ENCODE assay signal across 11 cellular contexts in genomic region chr17:21029515-21029914, GRCh38. TPM values are rescaled to one million over a fixed set of nuclear protein-coding genes. Genes with fewer than 3 reads are reported as not detected.
DNase-seq lines count a peak whose midpoint lies in the region; ATAC-seq, FAIRE-seq and TF ChIP-seq lines count a peak whose summit lies in the region.
"Had no signal": no experiment of that assay in that cellular context is flagged by ENCODE, and none has a peak within 500 bp of the region (broad histone marks: within the 10 kb centered on the region; RNA-seq: fewer than 3 reads in every experiment).

No MANE protein-coding gene starts in this region.

- H3K9ac ChIP-seq in astrocyte (ENCODE audit: low read length) = peak overlapping the region; percentile 11

- H3K4me1 ChIP-seq in cardiac muscle cell (ENCODE audit: low read depth) = peaks cover 35% of the 10 kb centered on the region
- H3K4me1 ChIP-seq in heart right ventricle = peaks cover 22 to 83% (median 70%) of the 10 kb centered on the region in 9 donors
- peaks cover 43% of the 10 kb centered on the region for H3K4me1 ChIP-seq in astrocyte (ENCODE audit: insufficient read depth, low read length)
- peaks cover 0 to 88% (median 57%) of the 10 kb centered on the region in 4 donors for H3K4me1 ChIP-seq in tibial artery

- ATAC-seq in heart right ventricle (no peak), GM18909 (IDR thresholded peaks at IDR 0.05; ENCODE audit: poor library complexity, unreplicated experiment) (no peak)
- ATAC-seq: Right ventricle myocardium inferior had no signal

- no peaks in the 10 kb centered on the region for H3K9me3 ChIP-seq in cardiac muscle cell (ENCODE audit: low read depth)
- no peaks in the 10 kb centered on the region for H3K9me3 ChIP-seq in heart right ventricle
- H3K9me3 ChIP-seq in astrocyte (ENCODE audit: insufficient read depth, low read depth, low read length) = no peaks in the 10 kb centered on the region
- no peaks in the 10 kb centered on the region for H3K9me3 ChIP-seq in tibial artery

- H3K4me2 ChIP-seq in astrocyte (ENCODE audit: low read length) = peak overlapping the region; percentile 66

- H3K9me3 Mint-ChIP-seq in astrocyte (ENCODE audit: unreplicated experiment) = no peaks in the 10 kb centered on the region

- H3K36me3 Mint-ChIP-seq in astrocyte (ENCODE audit: low read depth, unreplicated experiment) = peaks cover 9% of the 10 kb centered on the region

- H3K27me3 Mint-ChIP-seq in astrocyte (ENCODE audit: low read depth, unreplicated experiment) = no peaks in the 10 kb centered on the region

- H3K27me3 ChIP-seq in cardiac muscle cell (no peaks in the 10 kb centered on the region), heart right ventricle (no peaks in the 10 kb centered on the region), astrocyte (ENCODE audit: insufficient read depth, low read length) (no peaks in the 10 kb centered on the region), tibial artery (no peaks in the 10 kb centered on the region)

- peak overlapping the region; percentile 30 for H3K27ac ChIP-seq in cardiac muscle cell
- H3K27ac ChIP-seq in heart right ventricle = peak overlapping the region in 2 of 10 donors; percentile 13 to 51
- H3K27ac ChIP-seq in astrocyte (ENCODE audit: low read depth, low read length) = peak overlapping the region; percentile 50
- H3K27ac ChIP-seq in tibial artery = peak overlapping the region; percentile 18 to 60
- H3K27ac ChIP-seq: HL-60 had no signal

- intact Hi-C loops in heart right ventricle (cut with DNase I) (loop anchor here in 1 of 10 donors (10.0 kb wide), 2 partner anchors 55 to 175 kb away; no protein-coding TSS in a partner anchor), tibial artery (cut with DNase I; ENCODE audit: low total_unique reads) (no loop called here)

- no peak overlapping the region for H2AFZ ChIP-seq in astrocyte (ENCODE audit: low read depth, low read length)

- FAIRE-seq in astrocyte (lab: Jason Lieb, UNC) = no peak
- FAIRE-seq: G401.6 had no signal

- peaks cover 29% of the 10 kb centered on the region for H3K36me3 ChIP-seq in cardiac muscle cell
- peaks cover 0 to 49% (median 30%) of the 10 kb centered on the region in 9 donors for H3K36me3 ChIP-seq in heart right ventricle
- peaks cover 27% of the 10 kb centered on the region for H3K36me3 ChIP-seq in astrocyte (ENCODE audit: insufficient read depth, low read length)
- peaks cover 26 to 37% (median 33%) of the 10 kb centered on the region in 3 donors for H3K36me3 ChIP-seq in tibial artery

- H3K4me3 Mint-ChIP-seq in astrocyte (ENCODE audit: unreplicated experiment) = no peak overlapping the region

- 9 to 19% methylated on average over 2 of the region's 2 CpGs for WGBS in heart right ventricle, 2 donors

- H3K4me1 Mint-ChIP-seq in astrocyte (ENCODE audit: low read depth, unreplicated experiment) = peaks cover 50% of the 10 kb centered on the region

- no peak for DNase-seq in cardiac muscle cell (ENCODE audit: low read depth in 1 of 2, low spot score in 1 of 2)
- DNase-seq in heart right ventricle = no peak
- DNase-seq in astrocyte (ENCODE audit: low read depth) = no peak
- peak; percentile 1 for DNase-seq in mesenteric fat pad (ENCODE audit: low spot score)
- DNase-seq in tibial artery = no peak
- no peak for DNase-seq in LoVo (ENCODE audit: low spot score)
- no peak for DNase-seq in NCI-H1436 treated with DMSO at 0.1 percent for 48 hours (lab: John Stamatoyannopoulos, UW)

- peaks cover 100% of the 10 kb centered on the region for H4K20me1 ChIP-seq in astrocyte (ENCODE audit: insufficient read depth, low read length)

- H3K79me2 ChIP-seq in astrocyte (ENCODE audit: insufficient read depth, low read length) = peaks cover 100% of the 10 kb centered on the region

- no peak overlapping the region for H3K27ac Mint-ChIP-seq in astrocyte (ENCODE audit: unreplicated experiment)

- TF ChIP-seq CTCF in cardiac muscle cell (IDR thresholded peaks at IDR 0.05; ENCODE audit: low read depth, low read length) (no peak), heart right ventricle (IDR thresholded peaks at IDR 0.05) (no peak), astrocyte (IDR thresholded peaks at IDR 0.05; ENCODE audit: insufficient read depth, low read depth, low read length) (no peak), tibial artery (IDR thresholded peaks at IDR 0.05) (no peak)

- H3K4me3 ChIP-seq in cardiac muscle cell (no peak overlapping the region), heart right ventricle (no peak overlapping the region), astrocyte (ENCODE audit: insufficient read depth, low read depth, low read length) (no peak overlapping the region), tibial artery (no peak overlapping the region)

RNA-seq across cellular contexts. Expression of gene USP22, which starts 13.3 kb away (rescaled TPM):
- total RNA-seq in cardiac muscle cell (256 and 280 TPM in 2 replicates), heart right ventricle (100 to 1,000 TPM; 121 to 218 (median 182) TPM), astrocyte (243 and 266 TPM in 2 replicates), mesenteric fat pad (148 TPM)
- polyA plus RNA-seq in cardiac muscle cell (153 and 182 TPM in 2 replicates), heart right ventricle (10 to 100 TPM; 26.6 to 47.4 TPM)
